In the genomic region with DNA sequence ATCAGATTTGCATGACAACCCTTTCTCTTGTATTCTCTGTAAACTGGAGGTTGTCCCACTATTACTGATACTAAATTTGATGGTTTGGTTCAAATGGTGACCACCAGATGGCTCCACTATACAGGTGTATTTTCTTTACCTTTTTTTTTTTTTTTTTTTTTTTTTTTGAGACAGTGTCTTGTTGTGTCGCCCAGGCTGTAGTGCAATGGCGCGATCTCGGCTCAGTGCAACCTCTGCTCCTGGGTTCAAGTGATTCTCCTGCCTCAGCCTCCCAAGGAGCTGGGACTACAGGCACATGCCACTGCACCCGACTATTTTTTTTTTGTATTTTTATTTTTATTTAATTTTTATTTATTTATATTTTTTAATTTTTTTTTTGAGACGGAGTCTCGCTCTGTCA, we compare ENCODE assay signal across 8 cellular contexts. TPM values are rescaled to one million over a fixed set of nuclear protein-coding genes. Genes with fewer than 3 reads are reported as not detected.
DNase-seq lines count a peak whose midpoint lies in the region; ATAC-seq, FAIRE-seq and TF ChIP-seq lines count a peak whose summit lies in the region.

No MANE protein-coding gene starts in this region.

- H3K4me1 Mint-ChIP-seq in activated CD8-positive, alpha-beta memory T cell treated with anti-CD3 and anti-CD28 coated beads, Interleukin-2, amount 10 ng/mL, durations not matched to agents 7 days and 5 days: peaks cover 17% of the 10 kb centered on the region
- H3K4me1 Mint-ChIP-seq in activated B cell treated with CpG ODN at 0.5 μM for 24 hours: peaks cover 7% of the 10 kb centered on the region

- no peak for DNase-seq in activated CD8-positive, alpha-beta memory T cell treated with anti-CD3 and anti-CD28 coated beads, Interleukin-2, amount 10 ng/mL, durations not matched to agents 7 days and 5 days
- DNase-seq in activated CD8-positive, alpha-beta memory T cell treated with anti-CD3 and anti-CD28 coated beads for 24 hours: no peak
- DNase-seq in Jurkat, Clone E6-1 (ENCODE audit: low read depth, low spot score): peak; percentile 60
- DNase-seq in activated B cell treated with CpG ODN at 0.5 μM for 24 hours: no peak
- peak; percentile 50 for DNase-seq in glomerular visceral epithelial cell (ENCODE audit: extremely low spot score)
- peak; percentile 44 for DNase-seq in urothelium cell line (ENCODE audit: low spot score)
- no peak for DNase-seq in NCI-H446 treated with DMSO at 0.1 percent for 48 hours (lab: John Stamatoyannopoulos, UW)

- H3K9me3 Mint-ChIP-seq in activated CD8-positive, alpha-beta memory T cell treated with anti-CD3 and anti-CD28 coated beads, Interleukin-2, amount 10 ng/mL, durations not matched to agents 7 days and 5 days (ENCODE audit: low read depth): peaks cover 9% of the 10 kb centered on the region
- H3K9me3 Mint-ChIP-seq in activated B cell treated with CpG ODN at 0.5 μM for 24 hours: no peaks in the 10 kb centered on the region

- peaks cover 17% of the 10 kb centered on the region for H3K36me3 Mint-ChIP-seq in activated CD8-positive, alpha-beta memory T cell treated with anti-CD3 and anti-CD28 coated beads, Interleukin-2, amount 10 ng/mL, durations not matched to agents 7 days and 5 days
- H3K36me3 Mint-ChIP-seq in activated B cell treated with CpG ODN at 0.5 μM for 24 hours (ENCODE audit: low read depth): peaks cover 14% of the 10 kb centered on the region

- FAIRE-seq in urothelium cell line (lab: Jason Lieb, UNC): no peak

- no peaks in the 10 kb centered on the region for H3K27me3 Mint-ChIP-seq in activated CD8-positive, alpha-beta memory T cell treated with anti-CD3 and anti-CD28 coated beads, Interleukin-2, amount 10 ng/mL, durations not matched to agents 7 days and 5 days
- no peaks in the 10 kb centered on the region for H3K27me3 Mint-ChIP-seq in activated B cell treated with CpG ODN at 0.5 μM for 24 hours

- no peak for TF ChIP-seq CTCF in activated B cell treated with CpG ODN at 0.5 μM for 24 hours (IDR thresholded peaks at IDR 0.05)

- CTCF ChIA-PET in activated CD8-positive, alpha-beta memory T cell treated with anti-CD3 and anti-CD28 coated beads, Interleukin-2, amount 10 ng/mL, durations not matched to agents 7 days and 5 days (lab: Charles Lee): interaction anchor here (0.8 to 1.6 kb wide), 10 partner anchors 9 to 925 kb away, joined by 3 to 7 read pairs (median 3); partner anchors contain the start of gene SOD2
- CTCF ChIA-PET in activated B cell treated with CpG ODN at 0.5 μM for 24 hours (lab: Charles Lee): interaction anchor here (0.6 to 1.5 kb wide), 5 partner anchors 9 to 1395 kb away, joined by 3 to 8 read pairs (median 3); no protein-coding TSS in a partner anchor

- H3K4me3 Mint-ChIP-seq in activated CD8-positive, alpha-beta memory T cell treated with anti-CD3 and anti-CD28 coated beads, Interleukin-2, amount 10 ng/mL, durations not matched to agents 7 days and 5 days: no peak overlapping the region
- no peak overlapping the region for H3K4me3 Mint-ChIP-seq in activated B cell treated with CpG ODN at 0.5 μM for 24 hours

- ATAC-seq in activated CD8-positive, alpha-beta memory T cell treated with anti-CD3 and anti-CD28 coated beads, Interleukin-2, amount 10 ng/mL, durations not matched to agents 7 days and 5 days: peak; percentile 30
- ATAC-seq in activated B cell treated with CpG ODN at 0.5 μM for 24 hours (ENCODE audit: low read depth): peak; percentile 58
- no peak for ATAC-seq in GM18873 (IDR thresholded peaks at IDR 0.05; ENCODE audit: low FRiP score, unreplicated experiment)

- intact Hi-C loops in activated B cell treated with CpG ODN at 0.5 μM for 24 hours (cut with micrococcal nuclease): loop anchor here (1.0 kb wide), 2 partner anchors 133 to 221 kb away; no protein-coding TSS in a partner anchor

- no peak overlapping the region for H3K27ac Mint-ChIP-seq in activated CD8-positive, alpha-beta memory T cell treated with anti-CD3 and anti-CD28 coated beads, Interleukin-2, amount 10 ng/mL, durations not matched to agents 7 days and 5 days
- H3K27ac Mint-ChIP-seq in activated B cell treated with CpG ODN at 0.5 μM for 24 hours: no peak overlapping the region

- H3K4me3 ChIP-seq in Jurkat, Clone E6-1 (ENCODE audit: low read length): no peak overlapping the region

- POLR2A ChIA-PET in activated B cell treated with CpG ODN at 0.5 μM for 24 hours (lab: Charles Lee): interaction anchor here (0.6 to 1.6 kb wide), 3 partner anchors 27 to 1071 kb away, joined by 3 to 7 read pairs (median 6); partner anchors contain the start of genes MRPL18, SOD2, SYTL3 and TCP1

RNA-seq across cellular contexts. Expression of gene WTAP, which starts 6.6 kb away (rescaled TPM):
- 100 to 1,000 TPM; 103 to 128 TPM for total RNA-seq in activated CD8-positive, alpha-beta memory T cell treated with anti-CD3 and anti-CD28 coated beads, Interleukin-2, amount 10 ng/mL, durations not matched to agents 7 days and 5 days
- polyA plus RNA-seq in Jurkat, Clone E6-1 (2012; ENCODE audit: insufficient read depth, insufficient read length): 93.0 TPM
- total RNA-seq in activated B cell treated with CpG ODN at 0.5 μM for 24 hours: 124 and 141 TPM in 2 replicates

RNA-seq across cellular contexts. Expression of gene SOD2, which starts 27.7 kb away (rescaled TPM):
- total RNA-seq in activated CD8-positive, alpha-beta memory T cell treated with anti-CD3 and anti-CD28 coated beads, Interleukin-2, amount 10 ng/mL, durations not matched to agents 7 days and 5 days: 10 to 100 TPM; 47.8 to 50.2 TPM
- polyA plus RNA-seq in Jurkat, Clone E6-1 (2012; ENCODE audit: insufficient read depth, insufficient read length): 47.0 TPM
- 91.0 and 98.2 TPM in 2 replicates for total RNA-seq in activated B cell treated with CpG ODN at 0.5 μM for 24 hours

RNA-seq across cellular contexts. Expression of gene ACAT2, which starts 41.1 kb away (rescaled TPM):
- total RNA-seq in activated CD8-positive, alpha-beta memory T cell treated with anti-CD3 and anti-CD28 coated beads, Interleukin-2, amount 10 ng/mL, durations not matched to agents 7 days and 5 days: 100 to 1,000 TPM in 1 of 2 experiments, 10 to 100 TPM in 1; 95.4 to 128 TPM
- 141 TPM for polyA plus RNA-seq in Jurkat, Clone E6-1 (2012; ENCODE audit: insufficient read depth, insufficient read length)
- total RNA-seq in activated B cell treated with CpG ODN at 0.5 μM for 24 hours: 82.0 and 87.9 TPM in 2 replicates

Comparison
In these comparisons a context has a peak if more than half of its experiments do, and no peak if none do; other contexts are left out.
1. DNase-seq: peak in Jurkat, Clone E6-1 (single experiment), glomerular visceral epithelial cell (single experiment) and urothelium cell line (single experiment); none in activated CD8-positive, alpha-beta memory T cell treated with anti-CD3 and anti-CD28 coated beads, Interleukin-2, amount 10 ng/mL, durations not matched to agents 7 days and 5 days (single experiment), activated CD8-positive, alpha-beta memory T cell treated with anti-CD3 and anti-CD28 coated beads for 24 hours (single experiment), activated B cell treated with CpG ODN at 0.5 μM for 24 hours (single experiment) and NCI-H446 treated with DMSO at 0.1 percent for 48 hours (single experiment).